Comparison of ENCODE assay signal across 23 cellular contexts in the genomic region with DNA sequence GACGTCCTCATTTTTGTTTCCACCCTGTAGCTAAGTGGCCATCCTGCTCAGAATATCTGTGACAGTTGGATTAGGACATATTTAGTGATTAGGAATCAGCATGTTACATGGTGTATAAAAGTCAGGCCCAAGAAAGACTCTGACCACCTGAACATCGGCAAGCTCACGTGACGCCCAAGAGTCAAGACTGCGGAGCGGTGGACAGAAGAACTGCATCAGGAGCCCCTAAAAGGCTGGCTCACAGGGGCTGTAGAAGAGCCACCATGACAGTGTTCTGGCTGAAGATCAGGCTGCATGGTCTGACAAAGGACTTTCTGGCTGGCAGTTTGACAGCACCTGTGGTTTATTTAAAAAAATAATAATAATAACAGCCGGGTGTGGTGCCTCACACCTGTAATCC.
A peak's percentile ranks its signal among the peaks of the same experiment; 100 is the strongest.
DNase-seq lines count a peak whose midpoint lies in the region; ATAC-seq and TF ChIP-seq lines count a peak whose summit lies in the region.
"Had no signal": no experiment of that assay in that cellular context is flagged by ENCODE, and none has a peak within 500 bp of the region (broad histone marks: within the 10 kb centered on the region; RNA-seq: fewer than 3 reads in every experiment).

No MANE protein-coding gene starts in this region.

- H3K4me3 ChIP-seq in endodermal cell (ENCODE audit: low read length) (no peak overlapping the region), suprapubic skin (no peak overlapping the region)
- H3K4me3 ChIP-seq: neural progenitor cell, right lobe of liver, SK-N-MC, tibial artery had no signal

- H3K4me1 ChIP-seq in endodermal cell (ENCODE audit: control insufficient read depth, insufficient read depth, low read length): no peaks in the 10 kb centered on the region
- peaks cover 20% of the 10 kb centered on the region for H3K4me1 ChIP-seq in suprapubic skin
- H3K4me1 ChIP-seq: Caco-2, neural progenitor cell, right lobe of liver had no signal

- no peaks in the 10 kb centered on the region for H3K27me3 ChIP-seq in endodermal cell (ENCODE audit: control insufficient read depth, insufficient read depth, low read length, poor library complexity, severe bottlenecking)
- H3K27me3 ChIP-seq in suprapubic skin: no peaks in the 10 kb centered on the region
- H3K27me3 ChIP-seq: neural progenitor cell, right lobe of liver, tibial artery had no signal

- ATAC-seq in activated T-cell treated with anti-CD3 and anti-CD28 coated beads, Interleukin-2, amount 50 U/mL, for 72 hours (replicated peaks in 1 of 2): no peak
- ATAC-seq: right lobe of liver had no signal

- peak overlapping the region; percentile 24 for H3K27ac Mint-ChIP-seq in activated T-cell treated with anti-CD3 and anti-CD28 coated beads, Interleukin-2, amount 50 U/mL, for 72 hours
- H3K27ac Mint-ChIP-seq in activated CD4-positive, alpha-beta memory T cell treated with anti-CD3 and anti-CD28 coated beads, Interleukin-2, amount 10 ng/mL, durations not matched to agents 7 days and 5 days: peak overlapping the region; percentile 92
- no peak overlapping the region for H3K27ac Mint-ChIP-seq in endodermal cell
- H3K27ac Mint-ChIP-seq: activated naive CD4-positive, alpha-beta T cell treated with anti-CD3 and anti-CD28 coated beads, Interleukin-2, amount 10 ng/mL, durations not matched to agents 7 days and 5 days; neural progenitor cell had no signal

- no peaks in the 10 kb centered on the region for H3K27me3 Mint-ChIP-seq in activated T-cell treated with anti-CD3 and anti-CD28 coated beads, Interleukin-2, amount 50 U/mL, for 72 hours (ENCODE audit: low read depth)
- H3K27me3 Mint-ChIP-seq in activated CD4-positive, alpha-beta memory T cell treated with anti-CD3 and anti-CD28 coated beads, Interleukin-2, amount 10 ng/mL, durations not matched to agents 7 days and 5 days: no peaks in the 10 kb centered on the region
- peaks cover 4% of the 10 kb centered on the region for H3K27me3 Mint-ChIP-seq in endodermal cell (ENCODE audit: insufficient read depth)

- CTCF ChIA-PET in activated CD4-positive, alpha-beta memory T cell treated with anti-CD3 and anti-CD28 coated beads, Interleukin-2, amount 10 ng/mL, durations not matched to agents 7 days and 5 days (lab: Charles Lee): interaction anchor here (1.4 to 5.0 kb wide), 3 partner anchors 8 to 14 kb away, joined by 5 to 32 read pairs (median 7); no protein-coding TSS in a partner anchor

- 96 to 98% methylated on average over 6 to 7 of the region's 7 CpGs for WGBS in endodermal cell (ENCODE audit: insufficient coverage in 1 of 2, insufficient read length in 1 of 2), 2 experiments
- 96% methylated on average over 7 of the region's 7 CpGs for WGBS in suprapubic skin

- POLR2A ChIA-PET in activated CD4-positive, alpha-beta memory T cell treated with anti-CD3 and anti-CD28 coated beads, Interleukin-2, amount 10 ng/mL, durations not matched to agents 7 days and 5 days (lab: Charles Lee): interaction anchor here (0.6 to 7.1 kb wide), 8 partner anchors 10 to 248 kb away, joined by 3 to 132 read pairs (median 12); a partner anchor contains a TSS

- H3K9me3 Mint-ChIP-seq in activated T-cell treated with anti-CD3 and anti-CD28 coated beads, Interleukin-2, amount 50 U/mL, for 72 hours: peaks cover 11 to 12% of the 10 kb centered on the region in 2 donors
- peaks cover 21% of the 10 kb centered on the region for H3K9me3 Mint-ChIP-seq in activated CD4-positive, alpha-beta memory T cell treated with anti-CD3 and anti-CD28 coated beads, Interleukin-2, amount 10 ng/mL, durations not matched to agents 7 days and 5 days
- H3K9me3 Mint-ChIP-seq in endodermal cell: peaks cover 9% of the 10 kb centered on the region

- peak overlapping the region in 1 of 2 donors; percentile 22 for H3K4me3 Mint-ChIP-seq in activated T-cell treated with anti-CD3 and anti-CD28 coated beads, Interleukin-2, amount 50 U/mL, for 72 hours
- no peak overlapping the region for H3K4me3 Mint-ChIP-seq in activated CD4-positive, alpha-beta memory T cell treated with anti-CD3 and anti-CD28 coated beads, Interleukin-2, amount 10 ng/mL, durations not matched to agents 7 days and 5 days
- no peak overlapping the region for H3K4me3 Mint-ChIP-seq in endodermal cell
- H3K4me3 Mint-ChIP-seq: activated naive CD4-positive, alpha-beta T cell treated with anti-CD3 and anti-CD28 coated beads, Interleukin-2, amount 10 ng/mL, durations not matched to agents 7 days and 5 days; neural progenitor cell had no signal

- peaks cover 17 to 20% of the 10 kb centered on the region in 2 donors for H3K36me3 Mint-ChIP-seq in activated T-cell treated with anti-CD3 and anti-CD28 coated beads, Interleukin-2, amount 50 U/mL, for 72 hours (ENCODE audit: insufficient read depth in 2 of 2)
- H3K36me3 Mint-ChIP-seq in activated CD4-positive, alpha-beta memory T cell treated with anti-CD3 and anti-CD28 coated beads, Interleukin-2, amount 10 ng/mL, durations not matched to agents 7 days and 5 days (ENCODE audit: low read depth): peaks cover 37% of the 10 kb centered on the region
- H3K36me3 Mint-ChIP-seq in endodermal cell (ENCODE audit: low read depth): no peaks in the 10 kb centered on the region
- H3K36me3 Mint-ChIP-seq: neural progenitor cell had no signal

- no peak overlapping the region for H3K9ac ChIP-seq in endodermal cell (ENCODE audit: extremely low read depth, low read length, poor library complexity, severe bottlenecking)
- H3K9ac ChIP-seq: neural progenitor cell had no signal

- TF ChIP-seq POLR2A in suprapubic skin (IDR thresholded peaks at IDR 0.05): no peak

- H3K4me1 Mint-ChIP-seq in activated T-cell treated with anti-CD3 and anti-CD28 coated beads, Interleukin-2, amount 50 U/mL, for 72 hours (ENCODE audit: low read depth): peaks cover 81% of the 10 kb centered on the region
- peaks cover 75% of the 10 kb centered on the region for H3K4me1 Mint-ChIP-seq in activated CD4-positive, alpha-beta memory T cell treated with anti-CD3 and anti-CD28 coated beads, Interleukin-2, amount 10 ng/mL, durations not matched to agents 7 days and 5 days
- H3K4me1 Mint-ChIP-seq in endodermal cell: no peaks in the 10 kb centered on the region

- no peaks in the 10 kb centered on the region for H3K36me3 ChIP-seq in endodermal cell (ENCODE audit: control insufficient read depth, insufficient read depth, low read length)
- H3K36me3 ChIP-seq in suprapubic skin: no peaks in the 10 kb centered on the region
- H3K36me3 ChIP-seq: neural progenitor cell, right lobe of liver, tibial artery had no signal

- TF ChIP-seq EP300 in suprapubic skin (IDR thresholded peaks at IDR 0.05): no peak

- TF ChIP-seq CTCF in endodermal cell (conservative IDR thresholded peaks at IDR 0.05) (no peak), suprapubic skin (IDR thresholded peaks at IDR 0.05) (no peak)

- no peak for DNase-seq in activated T-cell treated with anti-CD3 and anti-CD28 coated beads, Interleukin-2, amount 50 U/mL, for 72 hours
- DNase-seq in activated T-cell treated with anti-CD3 and anti-CD28 coated beads for 4 hours (no peak), endodermal cell (peak; percentile 16), suprapubic skin (ENCODE audit: low spot score in 2 of 2) (peak; percentile 17 to 40), NCI-H2107 treated with DMSO at 0.1 percent for 48 hours (lab: John Stamatoyannopoulos, UW; ENCODE audit: unreplicated experiment) (no peak), COR-L47 (lab: John Stamatoyannopoulos, UW) (no peak), hypothalamus (lab: John Stamatoyannopoulos, UW) (no peak)
- peak; percentile 9 for DNase-seq in activated CD4-positive, alpha-beta memory T cell treated with anti-CD3 and anti-CD28 coated beads, Interleukin-2, amount 10 ng/mL, durations not matched to agents 7 days and 5 days
- DNase-seq: activated CD4-positive, CD25-positive, alpha-beta regulatory T cell treated with anti-CD3 and anti-CD28 coated beads, Interleukin-2, amount 50 U/mL, for 72 hours; activated naive CD4-positive, alpha-beta T cell treated with anti-CD3 and anti-CD28 coated beads, Interleukin-2, amount 10 ng/mL, durations not matched to agents 7 days and 5 days; Caco-2; effector CD8-positive, alpha-beta T cell; erythroblast; kidney glomerular epithelial cell; MV-4-11; NCI-H1436 treated with DMSO at 0.1 percent for 48 hours; posterior cingulate gyrus; stimulated activated CD4-positive, alpha-beta T cell treated with anti-CD3 and anti-CD28 coated beads, Interleukin-4, amount 100 ng/mL, for 4 hours; stimulated activated naive CD4-positive, alpha-beta T cell had no signal

- peaks cover 4% of the 10 kb centered on the region for H3K9me3 ChIP-seq in endodermal cell (ENCODE audit: control insufficient read depth, low read length)
- H3K9me3 ChIP-seq in suprapubic skin: no peaks in the 10 kb centered on the region
- H3K9me3 ChIP-seq: Caco-2 had no signal

- H3K27ac ChIP-seq in endodermal cell (ENCODE audit: low read depth, low read length) (no peak overlapping the region), suprapubic skin (no peak overlapping the region)
- H3K27ac ChIP-seq: neural progenitor cell, right lobe of liver, SK-N-MC, tibial artery had no signal

Comparison
In these comparisons a context has a peak if more than half of its experiments do, and no peak if none do; other contexts are left out.
1. DNase-seq: peak in activated CD4-positive, alpha-beta memory T cell treated with anti-CD3 and anti-CD28 coated beads, Interleukin-2, amount 10 ng/mL, durations not matched to agents 7 days and 5 days (single experiment), endodermal cell (single experiment) and suprapubic skin (2 of 2); none in activated T-cell treated with anti-CD3 and anti-CD28 coated beads, Interleukin-2, amount 50 U/mL, for 72 hours (0 of 2), activated T-cell treated with anti-CD3 and anti-CD28 coated beads for 4 hours (single experiment), NCI-H2107 treated with DMSO at 0.1 percent for 48 hours (single experiment), COR-L47 (single experiment) and hypothalamus (0 of 51).